In the genomic region with DNA sequence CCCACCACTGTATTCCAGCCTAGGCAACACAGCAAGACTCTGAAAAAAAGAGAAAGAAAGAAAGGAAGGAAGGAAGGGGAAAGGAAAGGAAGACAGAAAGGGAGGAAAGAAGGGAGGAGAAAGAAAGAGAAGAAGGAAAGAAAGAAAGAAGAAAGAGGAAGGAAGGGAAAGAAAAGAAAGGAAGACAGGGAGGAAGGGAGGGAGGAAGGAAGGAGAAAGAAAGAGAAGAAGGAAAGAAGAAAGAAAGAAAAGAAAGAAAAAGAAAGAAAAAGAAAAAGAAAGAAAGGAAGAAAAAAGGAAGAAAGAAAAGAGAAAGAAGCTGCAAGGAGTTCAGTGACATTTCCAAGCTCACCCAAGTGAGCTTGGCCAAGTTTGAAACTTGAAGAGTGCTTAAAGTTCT, we compare ENCODE assay signal across 16 cellular contexts.
A peak's percentile ranks its signal among the peaks of the same experiment; 100 is the strongest.
DNase-seq lines count a peak whose midpoint lies in the region; ATAC-seq and TF ChIP-seq lines count a peak whose summit lies in the region.
"Had no signal": no experiment of that assay in that cellular context is flagged by ENCODE, and none has a peak within 500 bp of the region (broad histone marks: within the 10 kb centered on the region; RNA-seq: fewer than 3 reads in every experiment).

No MANE protein-coding gene starts in this region.

- no peaks in the 10 kb centered on the region for H3K9me3 ChIP-seq in HCT116 (ENCODE audit: control insufficient read depth in 1 of 2, insufficient read depth in 1 of 2, low read depth in 1 of 2, low read length in 2 of 2)

- H3K9ac ChIP-seq in HCT116 (ENCODE audit: low read length): no peak overlapping the region
- H3K9ac ChIP-seq: GM23248 had no signal

- H3K4me3 ChIP-seq in HCT116 (replicated peaks in 1 of 2; ENCODE audit: low read depth in 1 of 2, low read length in 2 of 2): no peak overlapping the region
- H3K4me3 ChIP-seq: GM23248 had no signal

- H3K4me3 Mint-ChIP-seq in CD14-positive monocyte (no peak overlapping the region), natural killer cell (no peak overlapping the region)
- no peak overlapping the region for H3K4me3 Mint-ChIP-seq in activated T-helper 17 cell treated with anti-CD3 and anti-CD28 coated beads, Interleukin-2, amount 50 U/mL, for 72 hours
- H3K4me3 Mint-ChIP-seq: CD4-positive, CD25-positive, alpha-beta regulatory T cell had no signal

- no peaks in the 10 kb centered on the region for H4K20me1 ChIP-seq in HCT116 (ENCODE audit: insufficient read depth)

- BruUV-seq in HCT116 (replicated peaks; lab: Mats Ljungman, UMichigan): no TSS peak

- H3K9me3 Mint-ChIP-seq in CD14-positive monocyte (peaks cover 2 to 9% (median 7%) of the 10 kb centered on the region in 7 donors), natural killer cell (peaks cover 0 to 3% of the 10 kb centered on the region in 2 donors)
- no peaks in the 10 kb centered on the region for H3K9me3 Mint-ChIP-seq in activated T-helper 17 cell treated with anti-CD3 and anti-CD28 coated beads, Interleukin-2, amount 50 U/mL, for 72 hours
- H3K9me3 Mint-ChIP-seq: CD4-positive, CD25-positive, alpha-beta regulatory T cell had no signal

- H3K36me3 ChIP-seq in HCT116 (ENCODE audit: control insufficient read depth in 1 of 2, insufficient read depth in 2 of 2, low read length in 2 of 2): no peaks in the 10 kb centered on the region

- intact Hi-C loops in CD14-positive monocyte (cut with micrococcal nuclease): no loop called here
- intact Hi-C loops in HCT116 (cut with micrococcal nuclease): no loop called here
- intact Hi-C loops in natural killer cell (cut with micrococcal nuclease): no loop called here

- H3K27me3 ChIP-seq in HCT116 (ENCODE audit: insufficient read depth, low read length): no peaks in the 10 kb centered on the region

- H3K4me2 ChIP-seq in HCT116 (ENCODE audit: low read length): no peak overlapping the region; the same call in 1 of the 2 replicates

- no peaks in the 10 kb centered on the region for H3K9me2 ChIP-seq in HCT116 (ENCODE audit: insufficient read depth)

- peaks cover 35 to 59% of the 10 kb centered on the region in 2 experiments for H3K4me1 ChIP-seq in HCT116 (ENCODE audit: control insufficient read depth in 1 of 2, insufficient read depth in 2 of 2, low read length in 2 of 2)

- no peak for TF ChIP-seq CTCF in CD14-positive monocyte (IDR thresholded peaks at IDR 0.05)
- TF ChIP-seq CTCF in HCT116 (IDR thresholded peaks at IDR 0.05 in 2 of 3, conservative IDR thresholded peaks at IDR 0.05 in 1 of 3; ENCODE audit: borderline replicate concordance in 1 of 3, insufficient read depth in 1 of 3, low read depth in 2 of 3, low read length in 2 of 3): no peak
- no peak for TF ChIP-seq CTCF in natural killer cell (IDR thresholded peaks at IDR 0.05)

- no peak for DNase-seq in CD14-positive monocyte (ENCODE audit: low spot score)
- no peak for DNase-seq in HCT116 (ENCODE audit: low read depth, low spot score)
- DNase-seq in natural killer cell: no peak
- no peak for DNase-seq in NCI-H82 (lab: John Stamatoyannopoulos, UW)
- no peak for DNase-seq in GOT3 (lab: John Stamatoyannopoulos, UW)
- DNase-seq: CD4-positive, CD25-positive, alpha-beta regulatory T cell; GM23248; KG1; NCI-H1417 treated with DMSO at 0.1 percent for 48 hours; NCI-H2029; NCI-H2171 treated with DMSO at 0.1 percent for 48 hours; NCI-H446 treated with DMSO at 0.1 percent for 48 hours; SHP77 treated with DMSO at 0.1 percent for 48 hours had no signal

- no peak for TF ChIP-seq POLR2A in HCT116 (IDR thresholded peaks at IDR 0.05; ENCODE audit: borderline replicate concordance, extremely low read depth, insufficient read depth, insufficient read length)

- RAD21 ChIA-PET in HCT116 (lab: Charles Lee; ENCODE audit: low non-redundant PET in 1 of 2, low total read pairs in 2 of 2, uncharacterized antibody in 2 of 2, unreplicated experiment in 2 of 2): no interaction called here

- H2AFZ ChIP-seq in HCT116 (ENCODE audit: low read depth, low read length, poor library complexity, severe bottlenecking): no peak overlapping the region
- H2AFZ ChIP-seq: GM23248 had no signal

- H3K27me3 Mint-ChIP-seq in CD14-positive monocyte (ENCODE audit: low read depth in 3 of 3): peaks cover 0 to 5% (median 1%) of the 10 kb centered on the region in 3 donors
- H3K27me3 Mint-ChIP-seq in activated T-helper 17 cell treated with anti-CD3 and anti-CD28 coated beads, Interleukin-2, amount 50 U/mL, for 72 hours: no peaks in the 10 kb centered on the region
- H3K27me3 Mint-ChIP-seq in natural killer cell (ENCODE audit: low read depth in 2 of 2): no peaks in the 10 kb centered on the region
- H3K27me3 Mint-ChIP-seq: CD4-positive, CD25-positive, alpha-beta regulatory T cell had no signal

- H3K36me3 Mint-ChIP-seq in CD14-positive monocyte: peaks cover 0 to 6% of the 10 kb centered on the region in 2 donors
- peaks cover 100% of the 10 kb centered on the region for H3K36me3 Mint-ChIP-seq in activated T-helper 17 cell treated with anti-CD3 and anti-CD28 coated beads, Interleukin-2, amount 50 U/mL, for 72 hours (ENCODE audit: low read depth)
- H3K36me3 Mint-ChIP-seq in natural killer cell: peaks cover 7% of the 10 kb centered on the region

- CTCF ChIA-PET in HCT116 (lab: Charles Lee): no interaction called here

- ATAC-seq in HCT116: no peak
- ATAC-seq in activated T-helper 17 cell treated with anti-CD3 and anti-CD28 coated beads, Interleukin-2, amount 50 U/mL, for 72 hours (replicated peaks): no peak
- ATAC-seq in natural killer cell: no peak
- no peak for ATAC-seq in GM21717 (IDR thresholded peaks at IDR 0.05; ENCODE audit: unreplicated experiment)
- ATAC-seq: SK-N-SH treated with all-trans-retinoic acid at 6 μM for 48 hours had no signal

- POLR2A ChIA-PET in HCT116 (lab: Charles Lee): no interaction called here

- H3K27ac Mint-ChIP-seq in CD14-positive monocyte (peak overlapping the region in 4 of 7 donors; percentile 5 to 74 (median 24)), natural killer cell (peak overlapping the region; percentile 2 to 10)
- peak overlapping the region; percentile 2 for H3K27ac Mint-ChIP-seq in activated T-helper 17 cell treated with anti-CD3 and anti-CD28 coated beads, Interleukin-2, amount 50 U/mL, for 72 hours

- H3K4me1 Mint-ChIP-seq in CD14-positive monocyte (peaks cover 19% of the 10 kb centered on the region), natural killer cell (peaks cover 12 to 14% of the 10 kb centered on the region in 2 donors)
- peaks cover 36% of the 10 kb centered on the region for H3K4me1 Mint-ChIP-seq in activated T-helper 17 cell treated with anti-CD3 and anti-CD28 coated beads, Interleukin-2, amount 50 U/mL, for 72 hours

- peak overlapping the region; percentile 73; the same call in 1 of the 2 replicates for H3K27ac ChIP-seq in HCT116 (ENCODE audit: low read depth, low read length)
- H3K27ac ChIP-seq: GM23248 had no signal

- TF ChIP-seq RAD21 in HCT116 (IDR thresholded peaks at IDR 0.05; ENCODE audit: low read depth): no peak

- no peaks in the 10 kb centered on the region for H3K79me2 ChIP-seq in HCT116 (ENCODE audit: insufficient read depth, low read length)

TF ChIP-seq in HCT116, 20 proteins besides CTCF, POLR2A, EP300 and RAD21:
- no peak for TF ChIP-seq YY1 (IDR thresholded peaks at IDR 0.05; ENCODE audit: extremely low read depth, insufficient replicate concordance, low read depth, low read length)
- TF ChIP-seq, protein P1, sequence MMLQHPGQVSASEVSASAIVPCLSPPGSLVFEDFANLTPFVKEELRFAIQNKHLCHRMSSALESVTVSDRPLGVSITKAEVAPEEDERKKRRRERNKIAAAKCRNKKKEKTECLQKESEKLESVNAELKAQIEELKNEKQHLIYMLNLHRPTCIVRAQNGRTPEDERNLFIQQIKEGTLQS (IDR thresholded peaks at IDR 0.05): no peak
- TF ChIP-seq CBX3 (IDR thresholded peaks at IDR 0.05; ENCODE audit: low read depth): no peak
- no peak for TF ChIP-seq SIN3A (IDR thresholded peaks at IDR 0.05; ENCODE audit: low read depth)
- TF ChIP-seq ZNF274 (IDR thresholded peaks at IDR 0.05; ENCODE audit: low read depth, low read length): no peak
- TF ChIP-seq, protein P2, sequence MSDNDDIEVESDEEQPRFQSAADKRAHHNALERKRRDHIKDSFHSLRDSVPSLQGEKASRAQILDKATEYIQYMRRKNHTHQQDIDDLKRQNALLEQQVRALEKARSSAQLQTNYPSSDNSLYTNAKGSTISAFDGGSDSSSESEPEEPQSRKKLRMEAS (IDR thresholded peaks at IDR 0.05): no peak
- TF ChIP-seq, protein P3, sequence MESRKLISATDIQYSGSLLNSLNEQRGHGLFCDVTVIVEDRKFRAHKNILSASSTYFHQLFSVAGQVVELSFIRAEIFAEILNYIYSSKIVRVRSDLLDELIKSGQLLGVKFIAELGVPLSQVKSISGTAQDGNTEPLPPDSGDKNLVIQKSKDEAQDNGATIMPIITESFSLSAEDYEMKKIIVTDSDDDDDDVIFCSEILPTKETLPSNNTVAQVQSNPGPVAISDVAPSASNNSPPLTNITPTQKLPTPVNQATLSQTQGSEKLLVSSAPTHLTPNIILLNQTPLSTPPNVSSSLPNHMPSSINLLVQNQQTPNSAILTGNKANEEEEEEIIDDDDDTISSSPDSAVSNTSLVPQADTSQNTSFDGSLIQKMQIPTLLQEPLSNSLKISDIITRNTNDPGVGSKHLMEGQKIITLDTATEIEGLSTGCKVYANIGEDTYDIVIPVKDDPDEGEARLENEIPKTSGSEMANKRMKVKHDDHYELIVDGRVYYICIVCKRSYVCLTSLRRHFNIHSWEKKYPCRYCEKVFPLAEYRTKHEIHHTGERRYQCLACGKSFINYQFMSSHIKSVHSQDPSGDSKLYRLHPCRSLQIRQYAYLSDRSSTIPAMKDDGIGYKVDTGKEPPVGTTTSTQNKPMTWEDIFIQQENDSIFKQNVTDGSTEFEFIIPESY (IDR thresholded peaks at IDR 0.05; ENCODE audit: extremely low read depth, insufficient replicate concordance, low read length): no peak
- no peak for TF ChIP-seq EZH2phosphoT487 (IDR thresholded peaks at IDR 0.05; ENCODE audit: borderline replicate concordance)
- TF ChIP-seq EZH2 (IDR thresholded peaks at IDR 0.05): no peak
- TF ChIP-seq JUND (IDR thresholded peaks at IDR 0.05): no peak
- TF ChIP-seq CEBPB (IDR thresholded peaks at IDR 0.05; ENCODE audit: low read depth): no peak
- TF ChIP-seq TCF7L2 (IDR thresholded peaks at IDR 0.05; ENCODE audit: borderline replicate concordance, extremely low read depth, insufficient read depth, insufficient read length): no peak
- no peak for TF ChIP-seq EGR1 (IDR thresholded peaks at IDR 0.05; ENCODE audit: low read depth)
- TF ChIP-seq SRF (IDR thresholded peaks at IDR 0.05; ENCODE audit: low read depth): no peak
